Comparison of ENCODE assay signal across 1 cellular context in genomic region chr3:48661501-48662139, GRCh38.
TF ChIP-seq lines count a peak whose summit lies in the region.

No MANE protein-coding gene starts in this region.

TF ChIP-seq in HepG2, 621 proteins besides CTCF, POLR2A, EP300 and RAD21 (continued from another document and continues in another):
- TF ChIP-seq ZBTB40 (IDR thresholded peaks at IDR 0.05) (no peak), ZBTB40 (CRISPR knock-in tag; IDR thresholded peaks at IDR 0.05) (peak; percentile 99), MXD1 (CRISPR knock-in tag; IDR thresholded peaks at IDR 0.05) (peak; percentile 100), RFXANK (CRISPR knock-in tag; IDR thresholded peaks at IDR 0.05) (peak; percentile 98), MXD3 (CRISPR knock-in tag; IDR thresholded peaks at IDR 0.05) (peak; percentile 100), ARID5B (CRISPR knock-in tag; IDR thresholded peaks at IDR 0.05) (peak; percentile 99), ZBTB39 (CRISPR knock-in tag; IDR thresholded peaks at IDR 0.05) (peak; percentile 99), RNF2 (conservative IDR thresholded peaks at IDR 0.05; ENCODE audit: low read depth) (no peak), ZNF546 (CRISPR knock-in tag; conservative IDR thresholded peaks at IDR 0.05) (peak; percentile 100), MAFK (conservative IDR thresholded peaks at IDR 0.05 in 1 of 2, IDR thresholded peaks at IDR 0.05 in 1 of 2; ENCODE audit: low read length in 2 of 2) (no peak), MAFF (IDR thresholded peaks at IDR 0.05; ENCODE audit: low read depth, low read length) (no peak), ZNF607 (CRISPR knock-in tag; IDR thresholded peaks at IDR 0.05; ENCODE audit: borderline replicate concordance) (peak; percentile 100), ZNF468 (CRISPR knock-in tag; IDR thresholded peaks at IDR 0.05) (peak; percentile 100), ATF5 (CRISPR knock-in tag; IDR thresholded peaks at IDR 0.05; ENCODE audit: low read depth) (peak; percentile 100), PITX1 (CRISPR knock-in tag; IDR thresholded peaks at IDR 0.05) (peak; percentile 99), MXI1 (IDR thresholded peaks at IDR 0.05; ENCODE audit: borderline replicate concordance, low read depth, low read length) (peak; percentile 99), ZNF839 (CRISPR knock-in tag; IDR thresholded peaks at IDR 0.05; ENCODE audit: borderline replicate concordance) (peak; percentile 100), NRL (CRISPR knock-in tag; IDR thresholded peaks at IDR 0.05; ENCODE audit: borderline replicate concordance) (peak; percentile 100), GTF2F1 (IDR thresholded peaks at IDR 0.05; ENCODE audit: low read length) (no peak), SNAPC2 (CRISPR knock-in tag; IDR thresholded peaks at IDR 0.05) (peak; percentile 99), ZNF562 (CRISPR knock-in tag; IDR thresholded peaks at IDR 0.05; ENCODE audit: borderline replicate concordance) (peak; percentile 97), AFF4 (CRISPR knock-in tag; IDR thresholded peaks at IDR 0.05) (peak; percentile 99), TSC22D2 (CRISPR knock-in tag; IDR thresholded peaks at IDR 0.05; ENCODE audit: borderline replicate concordance) (peak; percentile 100), HNF4A (CRISPR knock-in tag; IDR thresholded peaks at IDR 0.05) (peak; percentile 50), ZBTB20 (CRISPR knock-in tag; IDR thresholded peaks at IDR 0.05; ENCODE audit: borderline replicate concordance, low read depth) (peak; percentile 100), ZNF317 (CRISPR knock-in tag; IDR thresholded peaks at IDR 0.05) (peak; percentile 98), RELA (CRISPR knock-in tag; IDR thresholded peaks at IDR 0.05) (peak; percentile 99), JUN (CRISPR knock-in tag; IDR thresholded peaks at IDR 0.05) (peak; percentile 97), KDM2A (CRISPR knock-in tag; IDR thresholded peaks at IDR 0.05; ENCODE audit: borderline replicate concordance, low read depth) (peak; percentile 100), HHEX (CRISPR knock-in tag; IDR thresholded peaks at IDR 0.05) (peak; percentile 89), MED13 (CRISPR knock-in tag; IDR thresholded peaks at IDR 0.05) (peak; percentile 100), ZNF678 (CRISPR knock-in tag; IDR thresholded peaks at IDR 0.05) (peak; percentile 100), ZNF337 (CRISPR knock-in tag; IDR thresholded peaks at IDR 0.05; ENCODE audit: borderline replicate concordance, low read depth) (peak; percentile 100; the same call in 1 of the 2 replicates), ZNF549 (CRISPR knock-in tag; IDR thresholded peaks at IDR 0.05) (peak; percentile 99), PRDM4 (CRISPR knock-in tag; IDR thresholded peaks at IDR 0.05; ENCODE audit: borderline replicate concordance) (peak; percentile 99), CCAR2 (optimal IDR thresholded peaks at IDR 0.05; ENCODE audit: low read depth, low read length) (no peak), ZNF3 (CRISPR knock-in tag; IDR thresholded peaks at IDR 0.05) (peak; percentile 99), PHF5A (CRISPR knock-in tag; IDR thresholded peaks at IDR 0.05; ENCODE audit: low read depth, unreplicated experiment) (peak; percentile 100)
